In the genomic region with DNA sequence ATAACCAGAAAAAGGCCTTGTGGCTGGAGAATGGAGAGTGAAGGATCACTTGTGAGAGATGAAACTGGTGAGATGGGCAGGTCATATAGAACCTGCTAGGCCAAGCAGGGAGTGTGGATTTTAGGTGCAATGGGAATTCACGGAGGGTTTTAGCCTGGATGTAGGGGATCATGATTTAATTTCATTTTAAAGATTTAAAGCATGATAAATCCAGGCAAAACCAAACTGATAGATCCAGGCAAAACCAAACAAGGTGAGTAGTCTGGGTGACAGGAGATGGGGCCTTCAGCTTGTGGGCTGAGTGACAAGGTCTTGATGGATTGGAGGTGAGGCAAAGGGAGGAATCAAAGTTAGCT, we compare ENCODE assay signal across 9 cellular contexts. TPM values are rescaled to one million over a fixed set of nuclear protein-coding genes. Genes with fewer than 3 reads are reported as not detected.
A peak's percentile ranks its signal among the peaks of the same experiment; 100 is the strongest.
DNase-seq lines count a peak whose midpoint lies in the region; ATAC-seq, FAIRE-seq and TF ChIP-seq lines count a peak whose summit lies in the region.
"Had no signal": no experiment of that assay in that cellular context is flagged by ENCODE, and none has a peak within 500 bp of the region (broad histone marks: within the 10 kb centered on the region; RNA-seq: fewer than 3 reads in every experiment).

No MANE protein-coding gene starts in this region.

- H3K27ac Mint-ChIP-seq in CD8-positive, alpha-beta memory T cell: peak overlapping the region; percentile 80 to 97 (median 92)

- peaks cover 46 to 56% (median 52%) of the 10 kb centered on the region in 3 donors for H3K4me1 Mint-ChIP-seq in CD8-positive, alpha-beta memory T cell

- H3K27ac ChIP-seq in CD8-positive, alpha-beta memory T cell (ENCODE audit: low read depth, low read length): no peak overlapping the region
- H3K27ac ChIP-seq in KMS-11: no peak overlapping the region
- no peak overlapping the region for H3K27ac ChIP-seq in K562 (ENCODE audit: extremely low read depth, low read depth, low read length)
- H3K27ac ChIP-seq in neural cell (ENCODE audit: low read length): no peak overlapping the region
- peak overlapping the region in 1 of 3 donors; percentile 96 for H3K27ac ChIP-seq in thyroid gland

- no peaks in the 10 kb centered on the region for H3K9me2 ChIP-seq in neural cell (ENCODE audit: insufficient read depth, low read length)

- no peak for DNase-seq in CD8-positive, alpha-beta memory T cell
- DNase-seq in K562 (ENCODE audit: extremely low read depth in 1 of 4, low spot score in 3 of 4) (no peak), thyroid gland (no peak), iPS-NIHi11 (ENCODE audit: low spot score) (no peak), H7 (no peak)
- DNase-seq: activated gamma-delta T cell had no signal

- H2AFZ ChIP-seq in KMS-11 (ENCODE audit: low read depth) (peak overlapping the region; percentile 89; the same call in 1 of the 2 replicates), K562 (ENCODE audit: low read depth, low read length) (no peak overlapping the region), neural cell (ENCODE audit: low read depth, low read length) (no peak overlapping the region)

- in situ Hi-C loops in K562 (cut with MboI): no loop called here

- no peaks in the 10 kb centered on the region for H3F3A ChIP-seq in neural cell (ENCODE audit: insufficient read depth, low read length, poor library complexity, severe bottlenecking)

- CTCF ChIA-PET in CD8-positive, alpha-beta memory T cell (lab: Charles Lee): interaction anchor here (0.7 to 7.5 kb wide), 29 partner anchors 10 to 208 kb away, joined by 3 to 193 read pairs (median 7); partner anchors contain the start of gene LPIN3
- CTCF ChIA-PET in K562 (lab: Yijun Ruan, JAX; ENCODE audit: low intra/inter-chr PET ratio): no interaction called here

- TF ChIP-seq RAD21 in K562 (CRISPR knock-in tag; conservative IDR thresholded peaks at IDR 0.05 in 1 of 2, IDR thresholded peaks at IDR 0.05 in 1 of 2) (no peak), neural cell (conservative IDR thresholded peaks at IDR 0.05) (no peak)

- no peaks in the 10 kb centered on the region for H4K20me1 ChIP-seq in KMS-11 (ENCODE audit: insufficient read depth)
- no peaks in the 10 kb centered on the region; the same call in none of the 2 replicates for H4K20me1 ChIP-seq in K562 (replicated peaks; ENCODE audit: control insufficient read depth, insufficient read depth, low read length)
- H4K20me1 ChIP-seq in neural cell (ENCODE audit: insufficient read depth): peaks cover 13% of the 10 kb centered on the region

- BruUV-seq in K562 (replicated peaks; lab: Mats Ljungman, UMichigan): no TSS peak

- no peaks in the 10 kb centered on the region for H3K9me3 Mint-ChIP-seq in CD8-positive, alpha-beta memory T cell

- no peaks in the 10 kb centered on the region for H3K27me3 ChIP-seq in CD8-positive, alpha-beta memory T cell (ENCODE audit: insufficient read depth, low read length, poor library complexity, severe bottlenecking)
- H3K27me3 ChIP-seq in KMS-11 (ENCODE audit: insufficient read depth, low read depth): no peaks in the 10 kb centered on the region
- no peaks in the 10 kb centered on the region for H3K27me3 ChIP-seq in K562 (ENCODE audit: control insufficient read depth in 2 of 2, insufficient read depth in 2 of 2, low read length in 2 of 2)
- no peaks in the 10 kb centered on the region for H3K27me3 ChIP-seq in neural cell (ENCODE audit: insufficient read depth, low read depth, low read length)
- no peaks in the 10 kb centered on the region for H3K27me3 ChIP-seq in thyroid gland
- no peaks in the 10 kb centered on the region for H3K27me3 ChIP-seq in H7 (ENCODE audit: control insufficient read depth, insufficient read depth, low read length)
- H3K27me3 ChIP-seq: stomach had no signal

- intact Hi-C loops in K562 (cut with micrococcal nuclease) (loop anchor here (1.0 to 2.0 kb wide), 2 partner anchors 97 to 204 kb away; partner anchors contain the start of gene LPIN3), thyroid gland (cut with DNase I) (loop anchor here (5.0 kb wide), 1 partner anchor 36 kb away; no protein-coding TSS in a partner anchor)

- H3K36me3 ChIP-seq in CD8-positive, alpha-beta memory T cell (ENCODE audit: insufficient read depth, low read length): no peaks in the 10 kb centered on the region
- no peaks in the 10 kb centered on the region for H3K36me3 ChIP-seq in KMS-11 (ENCODE audit: insufficient read depth)
- H3K36me3 ChIP-seq in K562 (ENCODE audit: control insufficient read depth, insufficient read depth, low read length): peaks cover 7% of the 10 kb centered on the region; the same call in 1 of the 3 replicates
- no peaks in the 10 kb centered on the region for H3K36me3 ChIP-seq in neural cell (ENCODE audit: insufficient read depth, low read length)
- no peaks in the 10 kb centered on the region for H3K36me3 ChIP-seq in thyroid gland
- H3K36me3 ChIP-seq in H7 (replicated peaks; ENCODE audit: control insufficient read depth, insufficient read depth, low read length): peaks cover 4% of the 10 kb centered on the region
- H3K36me3 ChIP-seq: stomach had no signal

- H3K9ac ChIP-seq in KMS-11 (no peak overlapping the region), K562 (ENCODE audit: insufficient read depth in 1 of 2, low read depth in 2 of 2, low read length in 2 of 2) (no peak overlapping the region), neural cell (ENCODE audit: low read length) (peak overlapping the region; percentile 95)

- no peak overlapping the region for H3K4me2 ChIP-seq in KMS-11
- H3K4me2 ChIP-seq in K562 (ENCODE audit: insufficient read depth, low read length): no peak overlapping the region
- H3K4me2 ChIP-seq in neural cell (ENCODE audit: low read length): no peak overlapping the region

- TF ChIP-seq CTCF in KMS-11 (conservative IDR thresholded peaks at IDR 0.05; ENCODE audit: low read depth, low read length) (no peak), K562 (IDR thresholded peaks at IDR 0.05 in 2 of 3, conservative IDR thresholded peaks at IDR 0.05 in 1 of 3; ENCODE audit: insufficient read depth in 2 of 3, low read depth in 1 of 3, low read length in 3 of 3) (no peak), neural cell (IDR thresholded peaks at IDR 0.05; ENCODE audit: poor library complexity, severe bottlenecking) (no peak), thyroid gland (IDR thresholded peaks at IDR 0.05) (no peak)

- H3K9me1 ChIP-seq in K562 (ENCODE audit: control insufficient read depth, insufficient read depth, low read length): no peaks in the 10 kb centered on the region

- POLR2A ChIA-PET in CD8-positive, alpha-beta memory T cell (lab: Charles Lee): interaction anchor here (0.8 to 4.1 kb wide), 4 partner anchors 20 to 97 kb away, joined by 3 to 69 read pairs (median 4); no protein-coding TSS in a partner anchor
- POLR2A ChIA-PET in K562 (lab: Yijun Ruan, JAX): interaction anchor here (1.0 to 1.8 kb wide), 4 partner anchors 15 to 144 kb away, joined by 3 to 6 read pairs (median 4); no protein-coding TSS in a partner anchor

- TF ChIP-seq POLR2A in K562 (conservative IDR thresholded peaks at IDR 0.05) (no peak), thyroid gland (IDR thresholded peaks at IDR 0.05) (no peak)

- peaks cover 0 to 4% of the 10 kb centered on the region in 2 donors for H3K27me3 Mint-ChIP-seq in CD8-positive, alpha-beta memory T cell

- 75% methylated on average over 1 of the region's 1 CpG for WGBS in K562 (ENCODE audit: insufficient coverage, low coverage, missing lambda C conversion rate)
- 97 to 100% methylated on average over 1 of the region's 1 CpG for WGBS in thyroid gland, 2 donors

- FAIRE-seq in K562 (lab: Jason Lieb, UNC): peak; percentile 37

- ATAC-seq in K562: no peak

- peak overlapping the region; percentile 87 to 94 (median 89) for H3K4me3 Mint-ChIP-seq in CD8-positive, alpha-beta memory T cell

- H3K9me3 ChIP-seq in CD8-positive, alpha-beta memory T cell (ENCODE audit: low read length): no peaks in the 10 kb centered on the region
- no peaks in the 10 kb centered on the region for H3K9me3 ChIP-seq in K562 (replicated peaks; ENCODE audit: control insufficient read depth, insufficient read depth, low read depth, low read length)
- H3K9me3 ChIP-seq in neural cell (ENCODE audit: low read length): no peaks in the 10 kb centered on the region
- no peaks in the 10 kb centered on the region for H3K9me3 ChIP-seq in thyroid gland
- H3K9me3 ChIP-seq: stomach had no signal

- peaks cover 4 to 17% (median 4%) of the 10 kb centered on the region in 3 donors for H3K36me3 Mint-ChIP-seq in CD8-positive, alpha-beta memory T cell

- no peak for TF ChIP-seq EP300 in K562 (IDR thresholded peaks at IDR 0.05; ENCODE audit: low read length)
- no peak for TF ChIP-seq EP300 in neural cell (conservative IDR thresholded peaks at IDR 0.05; ENCODE audit: poor library complexity, severe bottlenecking)

- H3K79me2 ChIP-seq in KMS-11 (ENCODE audit: insufficient read depth, low read depth) (no peaks in the 10 kb centered on the region; the same call in 1 of the 2 replicates), K562 (ENCODE audit: control insufficient read depth, insufficient read depth, low read length) (peaks cover 34% of the 10 kb centered on the region), neural cell (replicated peaks; ENCODE audit: insufficient read depth, low read length) (peaks cover 34% of the 10 kb centered on the region)

- peaks cover 52% of the 10 kb centered on the region for H3K4me1 ChIP-seq in CD8-positive, alpha-beta memory T cell (ENCODE audit: insufficient read depth, low read length)
- H3K4me1 ChIP-seq in KMS-11 (ENCODE audit: low read depth, poor library complexity, severe bottlenecking) (peaks cover 8% of the 10 kb centered on the region), K562 (replicated peaks in 1 of 2; ENCODE audit: control insufficient read depth in 2 of 2, insufficient read depth in 2 of 2, low read length in 2 of 2) (peaks cover 28 to 39% of the 10 kb centered on the region in 2 experiments; a peak in 4 of 5 replicates), thyroid gland (peaks cover 26 to 28% of the 10 kb centered on the region in 2 donors)

- no peak overlapping the region for H3K4me3 ChIP-seq in CD8-positive, alpha-beta memory T cell (ENCODE audit: low read length)
- no peak overlapping the region for H3K4me3 ChIP-seq in KMS-11 (IDR thresholded peaks at IDR 0.05; ENCODE audit: insufficient read depth, low read depth, low read length)
- no peak overlapping the region for H3K4me3 ChIP-seq in K562
- peak overlapping the region; percentile 87 for H3K4me3 ChIP-seq in neural cell (ENCODE audit: low read length)
- no peak overlapping the region for H3K4me3 ChIP-seq in thyroid gland (replicated peaks in 1 of 3)
- no peak overlapping the region for H3K4me3 ChIP-seq in H7 (ENCODE audit: insufficient read depth, low read depth, low read length)

RNA-seq across cellular contexts. Expression of gene PLCG1, which starts 1.5 kb away (rescaled TPM):
- 100 to 1,000 TPM; 104 to 108 TPM for total RNA-seq in CD8-positive, alpha-beta memory T cell
- 73.5 TPM for polyA plus RNA-seq in CD8-positive, alpha-beta memory T cell
- total RNA-seq in K562 (2011; cell fraction: chromatin; rRNA removed; ENCODE audit: low replicate concordance): 213 and 380 TPM in 2 replicates
- 184 and 191 TPM in 2 replicates for total RNA-seq in K562 (2011; cell fraction: nucleolus; rRNA removed)
- 147 and 176 TPM in 2 replicates for total RNA-seq in K562 (2011; cell fraction: nucleoplasm; rRNA removed)
- total RNA-seq in K562 (2014; rRNA removed) (34.8 and 38.7 TPM in 2 replicates), K562 (2014; rRNA removed; fragmentation: Illumina TruSeq; extraction: Trizol) (15.2 and 23.7 TPM in 2 replicates), K562 (2015; rRNA removed; fragmentation: Illumina TruSeq; extraction: Trizol) (32.5 and 33.3 TPM in 2 replicates), K562 (2021) (48.2 and 67.0 TPM in 2 replicates), thyroid gland (100 to 1,000 TPM; 146 to 252 (median 164) TPM)
- polyA plus RNA-seq in K562 (2011; rRNA removed) (34.9 and 50.1 TPM in 2 replicates), K562 (2014; fragmentation: Illumina TruSeq; extraction: Trizol) (44.1 and 44.6 TPM in 2 replicates), K562 (2014; fragmentation: Nextera tagmentation; extraction: Ambion mirVana) (1 to 10 TPM; 1.7 to 2.2 TPM), K562 (2014; rRNA removed) (41.4 and 52.9 TPM in 2 replicates), neural cell (164 and 243 TPM in 2 replicates)
- 29.1 and 35.8 TPM in 2 replicates for polyA plus RNA-seq in K562 (2011; cell fraction: cytosol; rRNA removed)
- 231 and 271 TPM in 2 replicates for polyA plus RNA-seq in K562 (2011; cell fraction: nucleus; rRNA removed)
- polyA plus RNA-seq in K562 (2012): 31.2 and 36.7 TPM in 2 replicates
- 32.4 and 38.5 TPM in 2 replicates for polyA minus RNA-seq in K562 (2011; rRNA and poly(A)+ RNA removed)
- polyA minus RNA-seq in K562 (2011; cell fraction: cytosol; rRNA and poly(A)+ RNA removed): 38.3 and 50.8 TPM in 2 replicates
- polyA minus RNA-seq in K562 (2011; cell fraction: nucleus; rRNA and poly(A)+ RNA removed): 61.9 and 82.2 TPM in 2 replicates
- polyA minus RNA-seq in neural cell: 178 and 199 TPM in 2 replicates
- 132 and 194 TPM in 2 replicates for total RNA-seq in H7 (2014; rRNA removed; shearing (Covaris generic))
